Comparison of ENCODE assay signal across 2 cellular contexts in genomic region chr5:7868427-7868772, GRCh38.
TF ChIP-seq lines count a peak whose summit lies in the region.

No MANE protein-coding gene starts in this region.

TF ChIP-seq in A549, 52 proteins besides CTCF, POLR2A, EP300 and RAD21 (continued from another document):
- TF ChIP-seq, protein P1, sequence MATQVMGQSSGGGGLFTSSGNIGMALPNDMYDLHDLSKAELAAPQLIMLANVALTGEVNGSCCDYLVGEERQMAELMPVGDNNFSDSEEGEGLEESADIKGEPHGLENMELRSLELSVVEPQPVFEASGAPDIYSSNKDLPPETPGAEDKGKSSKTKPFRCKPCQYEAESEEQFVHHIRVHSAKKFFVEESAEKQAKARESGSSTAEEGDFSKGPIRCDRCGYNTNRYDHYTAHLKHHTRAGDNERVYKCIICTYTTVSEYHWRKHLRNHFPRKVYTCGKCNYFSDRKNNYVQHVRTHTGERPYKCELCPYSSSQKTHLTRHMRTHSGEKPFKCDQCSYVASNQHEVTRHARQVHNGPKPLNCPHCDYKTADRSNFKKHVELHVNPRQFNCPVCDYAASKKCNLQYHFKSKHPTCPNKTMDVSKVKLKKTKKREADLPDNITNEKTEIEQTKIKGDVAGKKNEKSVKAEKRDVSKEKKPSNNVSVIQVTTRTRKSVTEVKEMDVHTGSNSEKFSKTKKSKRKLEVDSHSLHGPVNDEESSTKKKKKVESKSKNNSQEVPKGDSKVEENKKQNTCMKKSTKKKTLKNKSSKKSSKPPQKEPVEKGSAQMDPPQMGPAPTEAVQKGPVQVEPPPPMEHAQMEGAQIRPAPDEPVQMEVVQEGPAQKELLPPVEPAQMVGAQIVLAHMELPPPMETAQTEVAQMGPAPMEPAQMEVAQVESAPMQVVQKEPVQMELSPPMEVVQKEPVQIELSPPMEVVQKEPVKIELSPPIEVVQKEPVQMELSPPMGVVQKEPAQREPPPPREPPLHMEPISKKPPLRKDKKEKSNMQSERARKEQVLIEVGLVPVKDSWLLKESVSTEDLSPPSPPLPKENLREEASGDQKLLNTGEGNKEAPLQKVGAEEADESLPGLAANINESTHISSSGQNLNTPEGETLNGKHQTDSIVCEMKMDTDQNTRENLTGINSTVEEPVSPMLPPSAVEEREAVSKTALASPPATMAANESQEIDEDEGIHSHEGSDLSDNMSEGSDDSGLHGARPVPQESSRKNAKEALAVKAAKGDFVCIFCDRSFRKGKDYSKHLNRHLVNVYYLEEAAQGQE (IDR thresholded peaks at IDR 0.05) = no peak
- TF ChIP-seq FOXS1 (CRISPR knock-in tag; IDR thresholded peaks at IDR 0.05) = no peak
- no peak for TF ChIP-seq PHF8 (IDR thresholded peaks at IDR 0.05; ENCODE audit: borderline replicate concordance, low read depth)
- no peak for TF ChIP-seq ZC3H11A (IDR thresholded peaks at IDR 0.05)
- no peak for TF ChIP-seq FOSL2 (IDR thresholded peaks at IDR 0.05)
- no peak for TF ChIP-seq FOSL2 (CRISPR knock-in tag; IDR thresholded peaks at IDR 0.05)
- no peak for TF ChIP-seq CEBPB (IDR thresholded peaks at IDR 0.05)
- no peak for TF ChIP-seq ZFP36 (IDR thresholded peaks at IDR 0.05; ENCODE audit: borderline replicate concordance, partially characterized antibody)
- TF ChIP-seq HOXA7 (CRISPR knock-in tag; IDR thresholded peaks at IDR 0.05) = no peak
- TF ChIP-seq BCL3 (IDR thresholded peaks at IDR 0.05) = no peak
- TF ChIP-seq E2F6 (IDR thresholded peaks at IDR 0.05; ENCODE audit: borderline replicate concordance, low read depth) = no peak
- no peak for TF ChIP-seq RARB (CRISPR knock-in tag; IDR thresholded peaks at IDR 0.05)
- TF ChIP-seq TP53 (CRISPR knock-in tag; IDR thresholded peaks at IDR 0.05) = no peak
- no peak for TF ChIP-seq KDM1A (IDR thresholded peaks at IDR 0.05; ENCODE audit: low read depth)
- no peak for TF ChIP-seq POLR2AphosphoS2 (conservative IDR thresholded peaks at IDR 0.05; ENCODE audit: low read length)
- no peak for TF ChIP-seq ESRRA (IDR thresholded peaks at IDR 0.05; ENCODE audit: borderline replicate concordance, low read length)

TF ChIP-seq in HCT116, 20 proteins besides CTCF, POLR2A, EP300 and RAD21 (continued from another document):
- TF ChIP-seq FOSL1 (IDR thresholded peaks at IDR 0.05; ENCODE audit: low read depth) (no peak), SRF (IDR thresholded peaks at IDR 0.05; ENCODE audit: low read depth) (no peak), CEBPB (IDR thresholded peaks at IDR 0.05; ENCODE audit: low read depth) (no peak), SIN3A (IDR thresholded peaks at IDR 0.05; ENCODE audit: low read depth) (no peak), ZNF274 (IDR thresholded peaks at IDR 0.05; ENCODE audit: low read depth, low read length) (no peak), EZH2 (IDR thresholded peaks at IDR 0.05) (no peak), EZH2phosphoT487 (IDR thresholded peaks at IDR 0.05; ENCODE audit: borderline replicate concordance) (no peak), ZFX (IDR thresholded peaks at IDR 0.05) (no peak), CBX3 (IDR thresholded peaks at IDR 0.05; ENCODE audit: low read depth) (no peak), POLR2AphosphoS5 (IDR thresholded peaks at IDR 0.05; ENCODE audit: low read depth, low read length) (no peak), SP1 (IDR thresholded peaks at IDR 0.05; ENCODE audit: low read depth) (no peak), MAX (IDR thresholded peaks at IDR 0.05) (no peak), YY1 (IDR thresholded peaks at IDR 0.05; ENCODE audit: extremely low read depth, insufficient replicate concordance, low read depth, low read length) (no peak), JUND (IDR thresholded peaks at IDR 0.05) (no peak), TCF7L2 (IDR thresholded peaks at IDR 0.05; ENCODE audit: borderline replicate concordance, extremely low read depth, insufficient read depth, insufficient read length) (no peak)
- TF ChIP-seq, protein P1 (IDR thresholded peaks at IDR 0.05; ENCODE audit: low read depth) = no peak
- TF ChIP-seq, protein P2, sequence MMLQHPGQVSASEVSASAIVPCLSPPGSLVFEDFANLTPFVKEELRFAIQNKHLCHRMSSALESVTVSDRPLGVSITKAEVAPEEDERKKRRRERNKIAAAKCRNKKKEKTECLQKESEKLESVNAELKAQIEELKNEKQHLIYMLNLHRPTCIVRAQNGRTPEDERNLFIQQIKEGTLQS (IDR thresholded peaks at IDR 0.05) = no peak
